1 cellular context compared by ENCODE assay signal in the genomic region with DNA sequence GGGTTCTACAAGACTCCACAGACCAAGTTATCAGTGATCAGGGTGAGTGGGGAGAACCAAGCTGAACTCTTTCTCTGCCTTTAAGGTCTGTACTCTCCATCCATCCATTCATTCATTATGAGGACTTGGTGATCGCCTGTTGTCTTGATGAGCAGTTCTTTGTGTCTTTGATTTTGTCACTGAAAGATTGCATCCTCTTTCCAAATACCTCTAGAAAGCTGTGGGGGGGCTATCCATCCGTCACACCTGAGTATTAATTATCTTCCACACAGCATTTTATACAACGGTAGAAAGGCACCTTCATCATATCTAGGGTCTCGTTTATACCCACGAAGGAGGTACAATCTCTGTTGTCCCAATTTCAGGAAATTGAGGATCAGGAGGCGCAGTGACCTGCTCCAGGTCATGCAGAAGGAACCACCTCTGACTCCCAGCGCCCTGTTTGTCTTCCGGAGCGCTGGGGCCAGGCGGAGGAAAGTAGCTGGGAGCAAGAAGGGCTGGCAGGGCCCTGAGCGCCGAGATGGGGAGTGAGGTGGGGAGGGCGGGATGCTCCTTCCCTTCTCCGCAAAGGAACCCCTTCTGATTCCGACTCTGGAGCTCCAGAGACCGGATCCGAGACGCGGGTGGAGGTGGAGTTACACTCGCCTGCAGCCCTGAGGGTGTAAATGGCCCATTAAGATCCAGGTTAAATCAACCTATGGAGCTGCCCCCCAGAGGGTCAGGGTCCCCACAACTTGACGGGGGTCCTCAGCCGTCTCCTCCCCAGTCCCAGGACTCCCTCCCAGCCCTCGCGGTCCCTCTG.
TF ChIP-seq lines count a peak whose summit lies in the region.

No MANE protein-coding gene starts in this region.

TF ChIP-seq in HepG2, 621 proteins besides CTCF, POLR2A, EP300 and RAD21 (continues in another document):
- TF ChIP-seq TERF1 (CRISPR knock-in tag; IDR thresholded peaks at IDR 0.05), result no peak
- peak; percentile 43; the same call in 1 of the 2 replicates for TF ChIP-seq IRF2 (CRISPR knock-in tag; IDR thresholded peaks at IDR 0.05)
- 0 out of 2 replicates have a peak, but pooled peaks have one; percentile 13 for TF ChIP-seq ZBTB3 (CRISPR knock-in tag; IDR thresholded peaks at IDR 0.05; ENCODE audit: borderline replicate concordance, low read depth)
- TF ChIP-seq ZNF224 (CRISPR knock-in tag; IDR thresholded peaks at IDR 0.05), result 0 out of 2 replicates have a peak, but pooled peaks have one; percentile 22
- TF ChIP-seq, protein P1, sequence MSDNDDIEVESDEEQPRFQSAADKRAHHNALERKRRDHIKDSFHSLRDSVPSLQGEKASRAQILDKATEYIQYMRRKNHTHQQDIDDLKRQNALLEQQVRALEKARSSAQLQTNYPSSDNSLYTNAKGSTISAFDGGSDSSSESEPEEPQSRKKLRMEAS (IDR thresholded peaks at IDR 0.05), result peak; percentile 58; the same call in 1 of the 2 replicates
- TF ChIP-seq, protein P2, sequence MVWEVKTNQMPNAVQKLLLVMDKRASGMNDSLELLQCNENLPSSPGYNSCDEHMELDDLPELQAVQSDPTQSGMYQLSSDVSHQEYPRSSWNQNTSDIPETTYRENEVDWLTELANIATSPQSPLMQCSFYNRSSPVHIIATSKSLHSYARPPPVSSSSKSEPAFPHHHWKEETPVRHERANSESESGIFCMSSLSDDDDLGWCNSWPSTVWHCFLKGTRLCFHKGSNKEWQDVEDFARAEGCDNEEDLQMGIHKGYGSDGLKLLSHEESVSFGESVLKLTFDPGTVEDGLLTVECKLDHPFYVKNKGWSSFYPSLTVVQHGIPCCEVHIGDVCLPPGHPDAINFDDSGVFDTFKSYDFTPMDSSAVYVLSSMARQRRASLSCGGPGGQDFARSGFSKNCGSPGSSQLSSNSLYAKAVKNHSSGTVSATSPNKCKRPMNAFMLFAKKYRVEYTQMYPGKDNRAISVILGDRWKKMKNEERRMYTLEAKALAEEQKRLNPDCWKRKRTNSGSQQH (CRISPR knock-in tag; IDR thresholded peaks at IDR 0.05; ENCODE audit: low read depth), result peak; percentile 27; the same call in 1 of the 2 replicates
- TF ChIP-seq CAMTA2 (CRISPR knock-in tag; IDR thresholded peaks at IDR 0.05; ENCODE audit: borderline replicate concordance), result 0 out of 2 replicates have a peak, but pooled peaks have one; percentile 19
- TF ChIP-seq MEF2D (CRISPR knock-in tag; IDR thresholded peaks at IDR 0.05), result no peak
- 0 out of 2 replicates have a peak, but pooled peaks have one; percentile 34 for TF ChIP-seq ZFP41 (CRISPR knock-in tag; IDR thresholded peaks at IDR 0.05; ENCODE audit: borderline replicate concordance)
- 0 out of 2 replicates have a peak, but pooled peaks have one; percentile 24 for TF ChIP-seq ZGPAT (CRISPR knock-in tag; IDR thresholded peaks at IDR 0.05)
- no peak for TF ChIP-seq ZNF331 (CRISPR knock-in tag; IDR thresholded peaks at IDR 0.05)
- TF ChIP-seq ZNF556 (CRISPR knock-in tag; IDR thresholded peaks at IDR 0.05; ENCODE audit: borderline replicate concordance), result 0 out of 2 replicates have a peak, but pooled peaks have one; percentile 44
- TF ChIP-seq ZNF441 (CRISPR knock-in tag; IDR thresholded peaks at IDR 0.05; ENCODE audit: borderline replicate concordance), result no peak
- TF ChIP-seq ZNF646 (CRISPR knock-in tag; IDR thresholded peaks at IDR 0.05), result peak; percentile 36; the same call in 1 of the 2 replicates
- TF ChIP-seq, protein P3, sequence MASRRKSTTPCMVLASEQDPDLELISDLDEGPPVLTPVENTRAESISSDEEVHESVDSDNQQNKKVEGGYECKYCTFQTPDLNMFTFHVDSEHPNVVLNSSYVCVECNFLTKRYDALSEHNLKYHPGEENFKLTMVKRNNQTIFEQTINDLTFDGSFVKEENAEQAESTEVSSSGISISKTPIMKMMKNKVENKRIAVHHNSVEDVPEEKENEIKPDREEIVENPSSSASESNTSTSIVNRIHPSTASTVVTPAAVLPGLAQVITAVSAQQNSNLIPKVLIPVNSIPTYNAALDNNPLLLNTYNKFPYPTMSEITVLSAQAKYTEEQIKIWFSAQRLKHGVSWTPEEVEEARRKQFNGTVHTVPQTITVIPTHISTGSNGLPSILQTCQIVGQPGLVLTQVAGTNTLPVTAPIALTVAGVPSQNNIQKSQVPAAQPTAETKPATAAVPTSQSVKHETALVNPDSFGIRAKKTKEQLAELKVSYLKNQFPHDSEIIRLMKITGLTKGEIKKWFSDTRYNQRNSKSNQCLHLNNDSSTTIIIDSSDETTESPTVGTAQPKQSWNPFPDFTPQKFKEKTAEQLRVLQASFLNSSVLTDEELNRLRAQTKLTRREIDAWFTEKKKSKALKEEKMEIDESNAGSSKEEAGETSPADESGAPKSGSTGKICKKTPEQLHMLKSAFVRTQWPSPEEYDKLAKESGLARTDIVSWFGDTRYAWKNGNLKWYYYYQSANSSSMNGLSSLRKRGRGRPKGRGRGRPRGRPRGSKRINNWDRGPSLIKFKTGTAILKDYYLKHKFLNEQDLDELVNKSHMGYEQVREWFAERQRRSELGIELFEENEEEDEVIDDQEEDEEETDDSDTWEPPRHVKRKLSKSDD (CRISPR knock-in tag; IDR thresholded peaks at IDR 0.05; ENCODE audit: low read depth), result peak; percentile 18; the same call in 1 of the 2 replicates
- TF ChIP-seq NR1H2 (CRISPR knock-in tag; IDR thresholded peaks at IDR 0.05; ENCODE audit: borderline replicate concordance, low read depth), result no peak; the same call in 1 of the 2 replicates
- peak; percentile 65; the same call in 1 of the 2 replicates for TF ChIP-seq ZSCAN29 (CRISPR knock-in tag; conservative IDR thresholded peaks at IDR 0.05)
- TF ChIP-seq MAZ (IDR thresholded peaks at IDR 0.05; ENCODE audit: borderline replicate concordance, low read depth, low read length), result no peak
- no peak for TF ChIP-seq MAZ (CRISPR knock-in tag; IDR thresholded peaks at IDR 0.05; ENCODE audit: low read depth)
- peak; percentile 59; the same call in 1 of the 2 replicates for TF ChIP-seq ETV5 (CRISPR knock-in tag; IDR thresholded peaks at IDR 0.05; ENCODE audit: borderline replicate concordance)
- peak; percentile 35 for TF ChIP-seq SNAPC4 (CRISPR knock-in tag; IDR thresholded peaks at IDR 0.05)
- no peak for TF ChIP-seq EED (CRISPR knock-in tag; IDR thresholded peaks at IDR 0.05)
- no peak for TF ChIP-seq DNMT1 (CRISPR knock-in tag; IDR thresholded peaks at IDR 0.05)
- TF ChIP-seq MAFK (conservative IDR thresholded peaks at IDR 0.05 in 1 of 2, IDR thresholded peaks at IDR 0.05 in 1 of 2; ENCODE audit: low read length in 2 of 2), result no peak
- peak; percentile 60; the same call in 1 of the 2 replicates for TF ChIP-seq POLR2G (IDR thresholded peaks at IDR 0.05; ENCODE audit: low read depth, low read length)
- no peak for TF ChIP-seq ZNF782 (CRISPR knock-in tag; IDR thresholded peaks at IDR 0.05; ENCODE audit: borderline replicate concordance)
- TF ChIP-seq STAG1 (CRISPR knock-in tag; IDR thresholded peaks at IDR 0.05), result no peak
- no peak for TF ChIP-seq SMARCE1 (IDR thresholded peaks at IDR 0.05; ENCODE audit: borderline replicate concordance)
- no peak for TF ChIP-seq MYNN (CRISPR knock-in tag; IDR thresholded peaks at IDR 0.05; ENCODE audit: low read depth)
